Comparison of ENCODE assay signal across 11 cellular contexts in genomic region chr2:112156152-112156986, GRCh38. TPM values are rescaled to one million over a fixed set of nuclear protein-coding genes. Genes with fewer than 3 reads are reported as not detected.
DNase-seq lines count a peak whose midpoint lies in the region; ATAC-seq, FAIRE-seq and TF ChIP-seq lines count a peak whose summit lies in the region.
"Had no signal": no experiment of that assay in that cellular context is flagged by ENCODE, and none has a peak within 500 bp of the region (broad histone marks: within the 10 kb centered on the region; RNA-seq: fewer than 3 reads in every experiment).

No MANE protein-coding gene starts in this region.

- H2AFZ ChIP-seq in mesenchymal stem cell (ENCODE audit: low read depth, low read length): no peak overlapping the region

- TF ChIP-seq POLR2A in ovary (IDR thresholded peaks at IDR 0.05): no peak

- H3K4me3 Mint-ChIP-seq in activated CD4-positive, alpha-beta T cell treated with anti-CD3 and anti-CD28 coated beads for 36 hours: peak overlapping the region; percentile 46

- H2AK5ac ChIP-seq in mesenchymal stem cell (ENCODE audit: low read length, severe bottlenecking): no peak overlapping the region

- peaks cover 11% of the 10 kb centered on the region for H3K4me1 ChIP-seq in mesenchymal stem cell (ENCODE audit: control insufficient read depth, insufficient read depth, low read depth, low read length)
- no peaks in the 10 kb centered on the region for H3K4me1 ChIP-seq in ovary (ENCODE audit: insufficient read depth)
- H3K4me1 ChIP-seq: A549 had no signal

- peak overlapping the region; percentile 88 for H3K27ac Mint-ChIP-seq in activated CD4-positive, alpha-beta T cell treated with anti-CD3 and anti-CD28 coated beads for 36 hours

- H3K27me3 Mint-ChIP-seq in activated CD4-positive, alpha-beta T cell treated with anti-CD3 and anti-CD28 coated beads for 36 hours: no peaks in the 10 kb centered on the region

- no peak overlapping the region for H3K23ac ChIP-seq in mesenchymal stem cell (ENCODE audit: low read length in 2 of 2)

- H3K9ac ChIP-seq in mesenchymal stem cell (ENCODE audit: low read length): no peak overlapping the region

- 86% methylated on average over 18 of the region's 21 CpGs for WGBS in mesenchymal stem cell
- 52 to 57% (median 54%) methylated on average over 21 of the region's 21 CpGs for WGBS in ovary, 3 donors

- DNase-seq in activated CD4-positive, alpha-beta T cell treated with anti-CD3 and anti-CD28 coated beads for 36 hours: peak; percentile 69
- DNase-seq in activated CD4-positive, alpha-beta T cell treated with anti-CD3 and anti-CD28 coated beads for 1 hour: no peak
- DNase-seq in activated naive CD4-positive, alpha-beta T cell treated with anti-CD3 and anti-CD28 coated beads, Interleukin-2, amount 50 U/mL, for 16 hours: peak; percentile 28
- DNase-seq in mesenchymal stem cell (peak; percentile 29), urothelium cell line (ENCODE audit: low spot score) (peak; percentile 75), ovary (no peak)
- DNase-seq: amygdala, NCI-H187 treated with DMSO at 0.1 percent for 48 hours had no signal

- TF ChIP-seq CTCF in ovary (IDR thresholded peaks at IDR 0.05): no peak

- no peaks in the 10 kb centered on the region for H3K79me1 ChIP-seq in mesenchymal stem cell (replicated peaks; ENCODE audit: low read length, poor library complexity, severe bottlenecking)

- H2BK12ac ChIP-seq in mesenchymal stem cell (ENCODE audit: low read length in 2 of 2): no peak overlapping the region

- no peak overlapping the region for H3K4me2 ChIP-seq in mesenchymal stem cell (ENCODE audit: low read length, poor library complexity, severe bottlenecking)
- H3K4me2 ChIP-seq: A549 had no signal

- no peak overlapping the region for H2BK15ac ChIP-seq in mesenchymal stem cell (ENCODE audit: low read depth, poor library complexity, severe bottlenecking)

- H2BK5ac ChIP-seq in mesenchymal stem cell (ENCODE audit: low read depth, low read length, poor library complexity, severe bottlenecking): no peak overlapping the region

- H3K4me3 ChIP-seq in mesenchymal stem cell (ENCODE audit: insufficient read depth in 1 of 2, low read depth in 1 of 2, low read length in 2 of 2): no peak overlapping the region
- no peak overlapping the region for H3K4me3 ChIP-seq in ovary
- H3K4me3 ChIP-seq: A549 had no signal

- no peaks in the 10 kb centered on the region for H3K9me3 ChIP-seq in mesenchymal stem cell (ENCODE audit: control insufficient read depth, low read length)
- H3K9me3 ChIP-seq in ovary: no peaks in the 10 kb centered on the region
- H3K9me3 ChIP-seq: A549 had no signal

- intact Hi-C loops in activated CD4-positive, alpha-beta T cell treated with anti-CD3 and anti-CD28 coated beads for 36 hours (cut with DNase I, micrococcal nuclease): loop anchor here in 1 of 2 experiments (1.0 kb wide), 1 partner anchor 26 kb away; no protein-coding TSS in a partner anchor
- intact Hi-C loops in ovary (cut with DNase I): no loop called here

- H4K8ac ChIP-seq in mesenchymal stem cell (ENCODE audit: low read length): no peak overlapping the region

- H3K27me3 ChIP-seq in mesenchymal stem cell (ENCODE audit: control insufficient read depth in 1 of 2, insufficient read depth in 1 of 2, low read length in 2 of 2): no peaks in the 10 kb centered on the region
- H3K27me3 ChIP-seq in ovary: no peaks in the 10 kb centered on the region

- H3K36me3 Mint-ChIP-seq in activated CD4-positive, alpha-beta T cell treated with anti-CD3 and anti-CD28 coated beads for 36 hours (ENCODE audit: low read depth): peaks cover 2% of the 10 kb centered on the region

- no peaks in the 10 kb centered on the region for H3K9me3 Mint-ChIP-seq in activated CD4-positive, alpha-beta T cell treated with anti-CD3 and anti-CD28 coated beads for 36 hours (ENCODE audit: low read depth)

- H3K36me3 ChIP-seq in mesenchymal stem cell (ENCODE audit: control insufficient read depth in 1 of 2, insufficient read depth in 2 of 2, low read depth in 1 of 2, low read length in 2 of 2) (peaks cover 0 to 6% of the 10 kb centered on the region in 2 experiments), ovary (no peaks in the 10 kb centered on the region)

- no peak overlapping the region for H4K91ac ChIP-seq in mesenchymal stem cell (ENCODE audit: low read length)

- H3K27ac ChIP-seq in mesenchymal stem cell (ENCODE audit: low read length, poor library complexity, severe bottlenecking) (no peak overlapping the region), ovary (no peak overlapping the region)
- H3K27ac ChIP-seq: A549 had no signal

- peaks cover 49% of the 10 kb centered on the region for H3K4me1 Mint-ChIP-seq in activated CD4-positive, alpha-beta T cell treated with anti-CD3 and anti-CD28 coated beads for 36 hours

- FAIRE-seq in urothelium cell line (lab: Jason Lieb, UNC): no peak
- FAIRE-seq: A549 had no signal

- ATAC-seq in activated CD4-positive, alpha-beta T cell treated with anti-CD3 and anti-CD28 coated beads for 36 hours: peak; percentile 47
- ATAC-seq in HG03354 (IDR thresholded peaks at IDR 0.05; ENCODE audit: poor library complexity, severe bottlenecking, unreplicated experiment) (no peak), GM19452 (IDR thresholded peaks at IDR 0.05; ENCODE audit: unreplicated experiment) (no peak)

- no peak for TF ChIP-seq EP300 in ovary (IDR thresholded peaks at IDR 0.05)

- CTCF ChIA-PET in activated CD4-positive, alpha-beta T cell treated with anti-CD3 and anti-CD28 coated beads for 36 hours (lab: Charles Lee): interaction anchor here (0.6 to 1.3 kb wide), 7 partner anchors 8 to 295 kb away, joined by 3 to 4 read pairs (median 3); no protein-coding TSS in a partner anchor

- H3K4ac ChIP-seq in mesenchymal stem cell (ENCODE audit: low read depth in 1 of 2, low read length in 2 of 2): no peak overlapping the region

- POLR2A ChIA-PET in activated CD4-positive, alpha-beta T cell treated with anti-CD3 and anti-CD28 coated beads for 36 hours (lab: Charles Lee): no interaction called here

- H3K18ac ChIP-seq in mesenchymal stem cell (ENCODE audit: low read depth in 1 of 2, low read length in 2 of 2): peak overlapping the region in 1 of 2 experiments; percentile 9

- H2BK120ac ChIP-seq in mesenchymal stem cell (ENCODE audit: low read depth, low read length): no peak overlapping the region

- no peak overlapping the region for H3K14ac ChIP-seq in mesenchymal stem cell (ENCODE audit: low read length in 2 of 2)

RNA-seq across cellular contexts. Expression of gene FBLN7, which starts 18.2 kb away (rescaled TPM):
- total RNA-seq in activated CD4-positive, alpha-beta T cell treated with anti-CD3 and anti-CD28 coated beads for 36 hours: 10 to 100 TPM; 40.5 to 40.6 TPM
- polyA plus RNA-seq in mesenchymal stem cell (2013, experiment 1 of 2): 0.43 TPM
- 0.44 TPM for polyA plus RNA-seq in mesenchymal stem cell (2013, experiment 2 of 2)
- 1 to 10 TPM in 4 of 7 donors, under 1 TPM in 3; 0.18 to 1.9 (median 1.0) TPM for total RNA-seq in ovary
- polyA plus RNA-seq in ovary: 1 to 10 TPM; 1.3 to 5.0 TPM

Comparison
In these comparisons a context has a peak if more than half of its experiments do, and no peak if none do; other contexts are left out.
1. DNase-seq: peak in activated CD4-positive, alpha-beta T cell treated with anti-CD3 and anti-CD28 coated beads for 36 hours (single experiment), activated naive CD4-positive, alpha-beta T cell treated with anti-CD3 and anti-CD28 coated beads, Interleukin-2, amount 50 U/mL, for 16 hours (single experiment), mesenchymal stem cell (single experiment) and urothelium cell line (single experiment); none in activated CD4-positive, alpha-beta T cell treated with anti-CD3 and anti-CD28 coated beads for 1 hour (single experiment) and ovary (0 of 5).
2. RNA of gene FBLN7, which starts 18.2 kb away (total RNA-seq): 40.5 to 40.6 TPM in activated CD4-positive, alpha-beta T cell treated with anti-CD3 and anti-CD28 coated beads for 36 hours; 0.18 to 1.9 TPM in ovary; every median in the first group is over 10 times any median in the second.